1 cellular context compared by ENCODE assay signal in the genomic region with DNA sequence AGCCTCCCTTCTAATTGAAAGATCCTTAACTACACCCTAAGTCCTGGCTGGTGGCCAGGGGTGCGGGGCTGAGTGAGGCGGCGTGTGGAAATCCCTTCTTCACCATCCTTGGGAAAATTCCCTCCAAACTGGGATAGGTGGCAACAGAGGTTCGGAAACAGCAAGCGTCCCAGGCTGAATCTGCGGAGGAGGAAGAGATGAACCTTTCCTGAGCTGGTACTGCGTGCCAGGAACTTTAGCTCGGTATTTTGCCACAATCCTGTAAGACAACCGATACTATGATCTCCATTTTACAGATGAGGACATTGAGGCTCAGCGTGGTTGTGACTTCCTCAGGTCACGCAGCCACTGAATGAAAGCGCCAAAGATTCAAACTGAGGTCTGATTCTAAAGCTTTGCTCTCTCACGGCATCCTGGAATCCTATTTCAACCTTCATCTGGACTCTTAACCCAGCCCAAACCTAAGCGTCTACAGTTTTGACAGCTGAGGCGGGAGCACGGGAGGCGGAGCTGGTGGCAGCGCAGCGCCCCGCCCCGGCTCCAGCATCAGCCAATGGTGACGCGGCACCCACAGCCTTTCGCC.
TF ChIP-seq lines count a peak whose summit lies in the region.

No MANE protein-coding gene starts in this region.

TF ChIP-seq in K562, 482 proteins besides CTCF, POLR2A, EP300 and RAD21 (continued from another document and continues in another):
- TF ChIP-seq, protein P1, sequence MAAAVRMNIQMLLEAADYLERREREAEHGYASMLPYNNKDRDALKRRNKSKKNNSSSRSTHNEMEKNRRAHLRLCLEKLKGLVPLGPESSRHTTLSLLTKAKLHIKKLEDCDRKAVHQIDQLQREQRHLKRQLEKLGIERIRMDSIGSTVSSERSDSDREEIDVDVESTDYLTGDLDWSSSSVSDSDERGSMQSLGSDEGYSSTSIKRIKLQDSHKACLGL (CRISPR knock-in tag; IDR thresholded peaks at IDR 0.05; ENCODE audit: borderline replicate concordance, poor library complexity, severe bottlenecking), result no peak
- no peak for TF ChIP-seq PHF21A (IDR thresholded peaks at IDR 0.05; ENCODE audit: borderline replicate concordance, low read depth)
- TF ChIP-seq NFIC (IDR thresholded peaks at IDR 0.05), result peak; percentile 61
- TF ChIP-seq DPF2 (IDR thresholded peaks at IDR 0.05), result no peak
- TF ChIP-seq CHD1 (IDR thresholded peaks at IDR 0.05; ENCODE audit: low read length), result no peak
- TF ChIP-seq HDGF (IDR thresholded peaks at IDR 0.05), result 0 out of 2 replicates have a peak, but pooled peaks have one; percentile 37
- TF ChIP-seq, protein P2, sequence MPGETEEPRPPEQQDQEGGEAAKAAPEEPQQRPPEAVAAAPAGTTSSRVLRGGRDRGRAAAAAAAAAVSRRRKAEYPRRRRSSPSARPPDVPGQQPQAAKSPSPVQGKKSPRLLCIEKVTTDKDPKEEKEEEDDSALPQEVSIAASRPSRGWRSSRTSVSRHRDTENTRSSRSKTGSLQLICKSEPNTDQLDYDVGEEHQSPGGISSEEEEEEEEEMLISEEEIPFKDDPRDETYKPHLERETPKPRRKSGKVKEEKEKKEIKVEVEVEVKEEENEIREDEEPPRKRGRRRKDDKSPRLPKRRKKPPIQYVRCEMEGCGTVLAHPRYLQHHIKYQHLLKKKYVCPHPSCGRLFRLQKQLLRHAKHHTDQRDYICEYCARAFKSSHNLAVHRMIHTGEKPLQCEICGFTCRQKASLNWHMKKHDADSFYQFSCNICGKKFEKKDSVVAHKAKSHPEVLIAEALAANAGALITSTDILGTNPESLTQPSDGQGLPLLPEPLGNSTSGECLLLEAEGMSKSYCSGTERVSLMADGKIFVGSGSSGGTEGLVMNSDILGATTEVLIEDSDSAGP (CRISPR knock-in tag; IDR thresholded peaks at IDR 0.05), result no peak
- peak; percentile 30 for TF ChIP-seq DACH1 (IDR thresholded peaks at IDR 0.05; ENCODE audit: partially characterized antibody)
- no peak for TF ChIP-seq MAFG (tag; conservative IDR thresholded peaks at IDR 0.05)
- no peak for TF ChIP-seq SMARCC2 (IDR thresholded peaks at IDR 0.05; ENCODE audit: low read depth)
- no peak for TF ChIP-seq POLR2AphosphoS2 (IDR thresholded peaks at IDR 0.05; ENCODE audit: low read length)
- no peak for TF ChIP-seq EZH2 (IDR thresholded peaks at IDR 0.05; ENCODE audit: borderline replicate concordance, low read depth, low read length)
- TF ChIP-seq, protein P3, sequence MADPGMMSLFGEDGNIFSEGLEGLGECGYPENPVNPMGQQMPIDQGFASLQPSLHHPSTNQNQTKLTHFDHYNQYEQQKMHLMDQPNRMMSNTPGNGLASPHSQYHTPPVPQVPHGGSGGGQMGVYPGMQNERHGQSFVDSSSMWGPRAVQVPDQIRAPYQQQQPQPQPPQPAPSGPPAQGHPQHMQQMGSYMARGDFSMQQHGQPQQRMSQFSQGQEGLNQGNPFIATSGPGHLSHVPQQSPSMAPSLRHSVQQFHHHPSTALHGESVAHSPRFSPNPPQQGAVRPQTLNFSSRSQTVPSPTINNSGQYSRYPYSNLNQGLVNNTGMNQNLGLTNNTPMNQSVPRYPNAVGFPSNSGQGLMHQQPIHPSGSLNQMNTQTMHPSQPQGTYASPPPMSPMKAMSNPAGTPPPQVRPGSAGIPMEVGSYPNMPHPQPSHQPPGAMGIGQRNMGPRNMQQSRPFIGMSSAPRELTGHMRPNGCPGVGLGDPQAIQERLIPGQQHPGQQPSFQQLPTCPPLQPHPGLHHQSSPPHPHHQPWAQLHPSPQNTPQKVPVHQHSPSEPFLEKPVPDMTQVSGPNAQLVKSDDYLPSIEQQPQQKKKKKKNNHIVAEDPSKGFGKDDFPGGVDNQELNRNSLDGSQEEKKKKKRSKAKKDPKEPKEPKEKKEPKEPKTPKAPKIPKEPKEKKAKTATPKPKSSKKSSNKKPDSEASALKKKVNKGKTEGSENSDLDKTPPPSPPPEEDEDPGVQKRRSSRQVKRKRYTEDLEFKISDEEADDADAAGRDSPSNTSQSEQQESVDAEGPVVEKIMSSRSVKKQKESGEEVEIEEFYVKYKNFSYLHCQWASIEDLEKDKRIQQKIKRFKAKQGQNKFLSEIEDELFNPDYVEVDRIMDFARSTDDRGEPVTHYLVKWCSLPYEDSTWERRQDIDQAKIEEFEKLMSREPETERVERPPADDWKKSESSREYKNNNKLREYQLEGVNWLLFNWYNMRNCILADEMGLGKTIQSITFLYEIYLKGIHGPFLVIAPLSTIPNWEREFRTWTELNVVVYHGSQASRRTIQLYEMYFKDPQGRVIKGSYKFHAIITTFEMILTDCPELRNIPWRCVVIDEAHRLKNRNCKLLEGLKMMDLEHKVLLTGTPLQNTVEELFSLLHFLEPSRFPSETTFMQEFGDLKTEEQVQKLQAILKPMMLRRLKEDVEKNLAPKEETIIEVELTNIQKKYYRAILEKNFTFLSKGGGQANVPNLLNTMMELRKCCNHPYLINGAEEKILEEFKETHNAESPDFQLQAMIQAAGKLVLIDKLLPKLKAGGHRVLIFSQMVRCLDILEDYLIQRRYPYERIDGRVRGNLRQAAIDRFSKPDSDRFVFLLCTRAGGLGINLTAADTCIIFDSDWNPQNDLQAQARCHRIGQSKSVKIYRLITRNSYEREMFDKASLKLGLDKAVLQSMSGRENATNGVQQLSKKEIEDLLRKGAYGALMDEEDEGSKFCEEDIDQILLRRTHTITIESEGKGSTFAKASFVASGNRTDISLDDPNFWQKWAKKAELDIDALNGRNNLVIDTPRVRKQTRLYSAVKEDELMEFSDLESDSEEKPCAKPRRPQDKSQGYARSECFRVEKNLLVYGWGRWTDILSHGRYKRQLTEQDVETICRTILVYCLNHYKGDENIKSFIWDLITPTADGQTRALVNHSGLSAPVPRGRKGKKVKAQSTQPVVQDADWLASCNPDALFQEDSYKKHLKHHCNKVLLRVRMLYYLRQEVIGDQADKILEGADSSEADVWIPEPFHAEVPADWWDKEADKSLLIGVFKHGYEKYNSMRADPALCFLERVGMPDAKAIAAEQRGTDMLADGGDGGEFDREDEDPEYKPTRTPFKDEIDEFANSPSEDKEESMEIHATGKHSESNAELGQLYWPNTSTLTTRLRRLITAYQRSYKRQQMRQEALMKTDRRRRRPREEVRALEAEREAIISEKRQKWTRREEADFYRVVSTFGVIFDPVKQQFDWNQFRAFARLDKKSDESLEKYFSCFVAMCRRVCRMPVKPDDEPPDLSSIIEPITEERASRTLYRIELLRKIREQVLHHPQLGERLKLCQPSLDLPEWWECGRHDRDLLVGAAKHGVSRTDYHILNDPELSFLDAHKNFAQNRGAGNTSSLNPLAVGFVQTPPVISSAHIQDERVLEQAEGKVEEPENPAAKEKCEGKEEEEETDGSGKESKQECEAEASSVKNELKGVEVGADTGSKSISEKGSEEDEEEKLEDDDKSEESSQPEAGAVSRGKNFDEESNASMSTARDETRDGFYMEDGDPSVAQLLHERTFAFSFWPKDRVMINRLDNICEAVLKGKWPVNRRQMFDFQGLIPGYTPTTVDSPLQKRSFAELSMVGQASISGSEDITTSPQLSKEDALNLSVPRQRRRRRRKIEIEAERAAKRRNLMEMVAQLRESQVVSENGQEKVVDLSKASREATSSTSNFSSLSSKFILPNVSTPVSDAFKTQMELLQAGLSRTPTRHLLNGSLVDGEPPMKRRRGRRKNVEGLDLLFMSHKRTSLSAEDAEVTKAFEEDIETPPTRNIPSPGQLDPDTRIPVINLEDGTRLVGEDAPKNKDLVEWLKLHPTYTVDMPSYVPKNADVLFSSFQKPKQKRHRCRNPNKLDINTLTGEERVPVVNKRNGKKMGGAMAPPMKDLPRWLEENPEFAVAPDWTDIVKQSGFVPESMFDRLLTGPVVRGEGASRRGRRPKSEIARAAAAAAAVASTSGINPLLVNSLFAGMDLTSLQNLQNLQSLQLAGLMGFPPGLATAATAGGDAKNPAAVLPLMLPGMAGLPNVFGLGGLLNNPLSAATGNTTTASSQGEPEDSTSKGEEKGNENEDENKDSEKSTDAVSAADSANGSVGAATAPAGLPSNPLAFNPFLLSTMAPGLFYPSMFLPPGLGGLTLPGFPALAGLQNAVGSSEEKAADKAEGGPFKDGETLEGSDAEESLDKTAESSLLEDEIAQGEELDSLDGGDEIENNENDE (IDR thresholded peaks at IDR 0.05; ENCODE audit: low read depth, low read length), result no peak
- TF ChIP-seq SAP30 (IDR thresholded peaks at IDR 0.05; ENCODE audit: borderline replicate concordance, insufficient read depth, low read depth, low read length, poor library complexity, severe bottlenecking), result peak; percentile 36
- peak; percentile 58 to 77 for TF ChIP-seq KDM1A (IDR thresholded peaks at IDR 0.05)
- no peak for TF ChIP-seq NCOA2 (IDR thresholded peaks at IDR 0.05; ENCODE audit: partially characterized antibody in 2 of 2)
- no peak for TF ChIP-seq FOS (IDR thresholded peaks at IDR 0.05; ENCODE audit: extremely low read depth, insufficient read length)
- no peak for TF ChIP-seq PURB (CRISPR knock-in tag; IDR thresholded peaks at IDR 0.05; ENCODE audit: low read depth)
- TF ChIP-seq, protein P4, sequence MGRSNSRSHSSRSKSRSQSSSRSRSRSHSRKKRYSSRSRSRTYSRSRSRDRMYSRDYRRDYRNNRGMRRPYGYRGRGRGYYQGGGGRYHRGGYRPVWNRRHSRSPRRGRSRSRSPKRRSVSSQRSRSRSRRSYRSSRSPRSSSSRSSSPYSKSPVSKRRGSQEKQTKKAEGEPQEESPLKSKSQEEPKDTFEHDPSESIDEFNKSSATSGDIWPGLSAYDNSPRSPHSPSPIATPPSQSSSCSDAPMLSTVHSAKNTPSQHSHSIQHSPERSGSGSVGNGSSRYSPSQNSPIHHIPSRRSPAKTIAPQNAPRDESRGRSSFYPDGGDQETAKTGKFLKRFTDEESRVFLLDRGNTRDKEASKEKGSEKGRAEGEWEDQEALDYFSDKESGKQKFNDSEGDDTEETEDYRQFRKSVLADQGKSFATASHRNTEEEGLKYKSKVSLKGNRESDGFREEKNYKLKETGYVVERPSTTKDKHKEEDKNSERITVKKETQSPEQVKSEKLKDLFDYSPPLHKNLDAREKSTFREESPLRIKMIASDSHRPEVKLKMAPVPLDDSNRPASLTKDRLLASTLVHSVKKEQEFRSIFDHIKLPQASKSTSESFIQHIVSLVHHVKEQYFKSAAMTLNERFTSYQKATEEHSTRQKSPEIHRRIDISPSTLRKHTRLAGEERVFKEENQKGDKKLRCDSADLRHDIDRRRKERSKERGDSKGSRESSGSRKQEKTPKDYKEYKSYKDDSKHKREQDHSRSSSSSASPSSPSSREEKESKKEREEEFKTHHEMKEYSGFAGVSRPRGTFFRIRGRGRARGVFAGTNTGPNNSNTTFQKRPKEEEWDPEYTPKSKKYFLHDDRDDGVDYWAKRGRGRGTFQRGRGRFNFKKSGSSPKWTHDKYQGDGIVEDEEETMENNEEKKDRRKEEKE (IDR thresholded peaks at IDR 0.05; ENCODE audit: borderline replicate concordance in 1 of 2, control insufficient read depth in 1 of 2, low read depth in 2 of 2, low read length in 1 of 2), result no peak
- TF ChIP-seq, protein P5, sequence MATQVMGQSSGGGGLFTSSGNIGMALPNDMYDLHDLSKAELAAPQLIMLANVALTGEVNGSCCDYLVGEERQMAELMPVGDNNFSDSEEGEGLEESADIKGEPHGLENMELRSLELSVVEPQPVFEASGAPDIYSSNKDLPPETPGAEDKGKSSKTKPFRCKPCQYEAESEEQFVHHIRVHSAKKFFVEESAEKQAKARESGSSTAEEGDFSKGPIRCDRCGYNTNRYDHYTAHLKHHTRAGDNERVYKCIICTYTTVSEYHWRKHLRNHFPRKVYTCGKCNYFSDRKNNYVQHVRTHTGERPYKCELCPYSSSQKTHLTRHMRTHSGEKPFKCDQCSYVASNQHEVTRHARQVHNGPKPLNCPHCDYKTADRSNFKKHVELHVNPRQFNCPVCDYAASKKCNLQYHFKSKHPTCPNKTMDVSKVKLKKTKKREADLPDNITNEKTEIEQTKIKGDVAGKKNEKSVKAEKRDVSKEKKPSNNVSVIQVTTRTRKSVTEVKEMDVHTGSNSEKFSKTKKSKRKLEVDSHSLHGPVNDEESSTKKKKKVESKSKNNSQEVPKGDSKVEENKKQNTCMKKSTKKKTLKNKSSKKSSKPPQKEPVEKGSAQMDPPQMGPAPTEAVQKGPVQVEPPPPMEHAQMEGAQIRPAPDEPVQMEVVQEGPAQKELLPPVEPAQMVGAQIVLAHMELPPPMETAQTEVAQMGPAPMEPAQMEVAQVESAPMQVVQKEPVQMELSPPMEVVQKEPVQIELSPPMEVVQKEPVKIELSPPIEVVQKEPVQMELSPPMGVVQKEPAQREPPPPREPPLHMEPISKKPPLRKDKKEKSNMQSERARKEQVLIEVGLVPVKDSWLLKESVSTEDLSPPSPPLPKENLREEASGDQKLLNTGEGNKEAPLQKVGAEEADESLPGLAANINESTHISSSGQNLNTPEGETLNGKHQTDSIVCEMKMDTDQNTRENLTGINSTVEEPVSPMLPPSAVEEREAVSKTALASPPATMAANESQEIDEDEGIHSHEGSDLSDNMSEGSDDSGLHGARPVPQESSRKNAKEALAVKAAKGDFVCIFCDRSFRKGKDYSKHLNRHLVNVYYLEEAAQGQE (CRISPR knock-in tag; IDR thresholded peaks at IDR 0.05; ENCODE audit: low read depth), result no peak
- TF ChIP-seq, protein P6, sequence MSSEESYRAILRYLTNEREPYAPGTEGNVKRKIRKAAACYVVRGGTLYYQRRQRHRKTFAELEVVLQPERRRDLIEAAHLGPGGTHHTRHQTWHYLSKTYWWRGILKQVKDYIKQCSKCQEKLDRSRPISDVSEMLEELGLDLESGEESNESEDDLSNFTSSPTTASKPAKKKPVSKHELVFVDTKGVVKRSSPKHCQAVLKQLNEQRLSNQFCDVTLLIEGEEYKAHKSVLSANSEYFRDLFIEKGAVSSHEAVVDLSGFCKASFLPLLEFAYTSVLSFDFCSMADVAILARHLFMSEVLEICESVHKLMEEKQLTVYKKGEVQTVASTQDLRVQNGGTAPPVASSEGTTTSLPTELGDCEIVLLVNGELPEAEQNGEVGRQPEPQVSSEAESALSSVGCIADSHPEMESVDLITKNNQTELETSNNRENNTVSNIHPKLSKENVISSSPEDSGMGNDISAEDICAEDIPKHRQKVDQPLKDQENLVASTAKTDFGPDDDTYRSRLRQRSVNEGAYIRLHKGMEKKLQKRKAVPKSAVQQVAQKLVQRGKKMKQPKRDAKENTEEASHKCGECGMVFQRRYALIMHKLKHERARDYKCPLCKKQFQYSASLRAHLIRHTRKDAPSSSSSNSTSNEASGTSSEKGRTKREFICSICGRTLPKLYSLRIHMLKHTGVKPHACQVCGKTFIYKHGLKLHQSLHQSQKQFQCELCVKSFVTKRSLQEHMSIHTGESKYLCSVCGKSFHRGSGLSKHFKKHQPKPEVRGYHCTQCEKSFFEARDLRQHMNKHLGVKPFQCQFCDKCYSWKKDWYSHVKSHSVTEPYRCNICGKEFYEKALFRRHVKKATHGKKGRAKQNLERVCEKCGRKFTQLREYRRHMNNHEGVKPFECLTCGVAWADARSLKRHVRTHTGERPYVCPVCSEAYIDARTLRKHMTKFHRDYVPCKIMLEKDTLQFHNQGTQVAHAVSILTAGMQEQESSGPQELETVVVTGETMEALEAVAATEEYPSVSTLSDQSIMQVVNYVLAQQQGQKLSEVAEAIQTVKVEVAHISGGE (CRISPR knock-in tag; IDR thresholded peaks at IDR 0.05), result no peak
- TF ChIP-seq CC2D1A (IDR thresholded peaks at IDR 0.05), result no peak
- no peak for TF ChIP-seq DIDO1 (tag; IDR thresholded peaks at IDR 0.05; ENCODE audit: low read depth)
- TF ChIP-seq, protein P7, sequence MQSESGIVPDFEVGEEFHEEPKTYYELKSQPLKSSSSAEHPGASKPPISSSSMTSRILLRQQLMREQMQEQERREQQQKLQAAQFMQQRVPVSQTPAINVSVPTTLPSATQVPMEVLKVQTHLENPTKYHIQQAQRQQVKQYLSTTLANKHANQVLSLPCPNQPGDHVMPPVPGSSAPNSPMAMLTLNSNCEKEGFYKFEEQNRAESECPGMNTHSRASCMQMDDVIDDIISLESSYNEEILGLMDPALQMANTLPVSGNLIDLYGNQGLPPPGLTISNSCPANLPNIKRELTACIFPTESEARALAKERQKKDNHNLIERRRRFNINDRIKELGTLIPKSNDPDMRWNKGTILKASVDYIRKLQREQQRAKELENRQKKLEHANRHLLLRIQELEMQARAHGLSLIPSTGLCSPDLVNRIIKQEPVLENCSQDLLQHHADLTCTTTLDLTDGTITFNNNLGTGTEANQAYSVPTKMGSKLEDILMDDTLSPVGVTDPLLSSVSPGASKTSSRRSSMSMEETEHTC (IDR thresholded peaks at IDR 0.05), result no peak
- no peak for TF ChIP-seq TAL1 (IDR thresholded peaks at IDR 0.05)
